ENCODE assay signal across 23 cellular contexts in genomic region chr7:141213226-141213625, GRCh38.
A peak's percentile ranks its signal among the peaks of the same experiment; 100 is the strongest.
DNase-seq lines count a peak whose midpoint lies in the region; ATAC-seq and TF ChIP-seq lines count a peak whose summit lies in the region.
"Had no signal": no experiment of that assay in that cellular context is flagged by ENCODE, and none has a peak within 500 bp of the region (broad histone marks: within the 10 kb centered on the region; RNA-seq: fewer than 3 reads in every experiment).

No MANE protein-coding gene starts in this region.

- H3K27me3 ChIP-seq in right atrium auricular region = no peaks in the 10 kb centered on the region
- H3K27me3 ChIP-seq in right cardiac atrium (ENCODE audit: control insufficient read depth, insufficient read depth) = no peaks in the 10 kb centered on the region
- H3K27me3 ChIP-seq: BLaER1 had no signal

- H3K9me3 ChIP-seq in right atrium auricular region (no peaks in the 10 kb centered on the region), right cardiac atrium (ENCODE audit: control insufficient read depth, low read length) (no peaks in the 10 kb centered on the region)
- H3K9me3 ChIP-seq: BLaER1, Caco-2 had no signal

- H3K4me1 Mint-ChIP-seq in glutamatergic neuron (ENCODE audit: low read depth, unreplicated experiment) = peaks cover 48% of the 10 kb centered on the region
- H3K4me1 Mint-ChIP-seq: B cell; CD4-positive, CD25-positive, alpha-beta regulatory T cell had no signal

- no peaks in the 10 kb centered on the region for H3K36me3 Mint-ChIP-seq in glutamatergic neuron (ENCODE audit: unreplicated experiment)
- H3K36me3 Mint-ChIP-seq: CD4-positive, CD25-positive, alpha-beta regulatory T cell; CD8-positive, alpha-beta T cell had no signal

- intact Hi-C loops in Right ventricle myocardium inferior (cut with DNase I) = no loop called here
- intact Hi-C loops in left cardiac atrium (cut with DNase I) = loop anchor here in 1 of 2 donors (10.0 kb wide), 1 partner anchor 138 kb away; the partner anchor contains the start of gene TMEM178B
- intact Hi-C loops in right cardiac atrium (cut with DNase I) = no loop called here

- H3K4me1 ChIP-seq in right atrium auricular region (peaks cover 0 to 8% of the 10 kb centered on the region in 2 donors), right cardiac atrium (ENCODE audit: control insufficient read depth, insufficient read depth, low read length) (no peaks in the 10 kb centered on the region)
- H3K4me1 ChIP-seq: BLaER1, Caco-2 had no signal

- no peaks in the 10 kb centered on the region for H3K27me3 Mint-ChIP-seq in glutamatergic neuron (ENCODE audit: unreplicated experiment)

- ATAC-seq in Right ventricle myocardium inferior (peak; percentile 59), left cardiac atrium (peak; percentile 67 to 76), right cardiac atrium (peak; percentile 39 to 58), HG03159 (IDR thresholded peaks at IDR 0.05; ENCODE audit: unreplicated experiment) (no peak)
- ATAC-seq: CD8-positive, alpha-beta T cell; GM12878 had no signal

- H3K9me3 Mint-ChIP-seq in glutamatergic neuron (ENCODE audit: unreplicated experiment) = peaks cover 13% of the 10 kb centered on the region
- H3K9me3 Mint-ChIP-seq: CD8-positive, alpha-beta T cell had no signal

- peak overlapping the region in 1 of 2 donors; percentile 16 for H3K27ac ChIP-seq in right atrium auricular region
- H3K27ac ChIP-seq in right cardiac atrium (ENCODE audit: low read length) = no peak overlapping the region
- H3K27ac ChIP-seq: 22Rv1, BLaER1, C4-2B, GM23248 had no signal

- no peaks in the 10 kb centered on the region for H3K36me3 ChIP-seq in right atrium auricular region
- H3K36me3 ChIP-seq: BLaER1 had no signal

- DNase-seq in Right ventricle myocardium inferior (ENCODE audit: missing footprints) = no peak
- no peak for DNase-seq in right atrium auricular region (ENCODE audit: low spot score)
- no peak for DNase-seq in glutamatergic neuron
- no peak for DNase-seq in left cardiac atrium
- DNase-seq in right cardiac atrium = no peak
- DNase-seq in globus pallidus (ENCODE audit: low spot score) = no peak
- no peak for DNase-seq in DMS53 treated with DMSO at 0.1 percent for 48 hours (lab: John Stamatoyannopoulos, UW; ENCODE audit: unreplicated experiment)
- DNase-seq: Caco-2; CD4-positive, CD25-positive, alpha-beta regulatory T cell; CD8-positive, alpha-beta T cell; DMS153; DMS79; EL; GDM1; GM23248; H7; HCEC 1CT had no signal

- WGBS in right cardiac atrium = 43% methylated on average over 2 of the region's 2 CpGs

- no peak overlapping the region for H3K27ac Mint-ChIP-seq in glutamatergic neuron (ENCODE audit: unreplicated experiment)
- H3K27ac Mint-ChIP-seq: B cell; CD4-positive, CD25-positive, alpha-beta regulatory T cell; CD8-positive, alpha-beta T cell had no signal

- H3K4me3 ChIP-seq in right atrium auricular region = no peak overlapping the region
- no peak overlapping the region for H3K4me3 ChIP-seq in right cardiac atrium (ENCODE audit: low read length)
- H3K4me3 ChIP-seq: BLaER1, GM12878, GM23248 had no signal

- peak overlapping the region; percentile 14 for H3K4me3 Mint-ChIP-seq in glutamatergic neuron (ENCODE audit: unreplicated experiment)
- H3K4me3 Mint-ChIP-seq: B cell; CD4-positive, CD25-positive, alpha-beta regulatory T cell; CD8-positive, alpha-beta T cell had no signal

- TF ChIP-seq CTCF in right atrium auricular region (IDR thresholded peaks at IDR 0.05) (no peak), glutamatergic neuron (IDR thresholded peaks at IDR 0.05; ENCODE audit: partially characterized antibody, unreplicated experiment) (no peak)
